Comparison of ENCODE assay signal across 8 cellular contexts in the genomic region with DNA sequence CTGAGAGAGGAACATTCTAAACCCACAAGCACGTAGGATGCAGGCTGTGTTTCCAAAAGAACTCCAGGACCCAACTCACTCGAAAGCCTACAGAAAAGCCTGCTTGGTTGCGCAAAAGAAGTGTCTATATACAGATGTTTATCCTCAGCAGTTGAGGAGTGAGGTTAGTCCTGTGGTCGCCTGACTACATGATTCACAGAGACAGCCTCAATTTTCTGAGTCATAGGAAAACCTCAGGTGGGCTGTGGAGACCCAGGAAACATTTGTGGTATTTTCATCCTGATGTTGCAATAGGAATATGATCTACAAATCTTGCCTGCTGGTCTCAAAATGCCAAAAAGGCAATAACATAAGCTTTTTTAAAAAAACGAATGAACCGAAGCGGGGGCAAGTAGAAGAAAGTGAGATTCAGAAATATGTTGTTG.
DNase-seq lines count a peak whose midpoint lies in the region; ATAC-seq lines count a peak whose summit lies in the region.

No MANE protein-coding gene starts in this region.

- POLR2A ChIA-PET in naive thymus-derived CD4-positive, alpha-beta T cell (lab: Charles Lee): no interaction called here

- peak overlapping the region; percentile 15 for H3K27ac Mint-ChIP-seq in activated T-helper 1 cell treated with anti-CD3 and anti-CD28 coated beads, Interleukin-12 subunit alpha, Interleukin-12 subunit beta, Interleukin-2, Interleukin-4 antibody, amounts not matched to agents 30 ng/mL and 10 ng/mL and 1 ng/mL, durations not matched to agents 14 hours and 24 hours and 36 hours
- H3K27ac Mint-ChIP-seq in naive thymus-derived CD4-positive, alpha-beta T cell: no peak overlapping the region

- H3K27me3 Mint-ChIP-seq in activated T-helper 1 cell treated with anti-CD3 and anti-CD28 coated beads, Interleukin-12 subunit alpha, Interleukin-12 subunit beta, Interleukin-2, Interleukin-4 antibody, amounts not matched to agents 30 ng/mL and 10 ng/mL and 1 ng/mL, durations not matched to agents 14 hours and 24 hours and 36 hours (ENCODE audit: insufficient read depth): peaks cover 44% of the 10 kb centered on the region
- peaks cover 6 to 44% (median 11%) of the 10 kb centered on the region in 5 donors for H3K27me3 Mint-ChIP-seq in naive thymus-derived CD4-positive, alpha-beta T cell

- H3K9me3 Mint-ChIP-seq in activated T-helper 1 cell treated with anti-CD3 and anti-CD28 coated beads, Interleukin-12 subunit alpha, Interleukin-12 subunit beta, Interleukin-2, Interleukin-4 antibody, amounts not matched to agents 30 ng/mL and 10 ng/mL and 1 ng/mL, durations not matched to agents 14 hours and 24 hours and 36 hours: no peaks in the 10 kb centered on the region
- H3K9me3 Mint-ChIP-seq in naive thymus-derived CD4-positive, alpha-beta T cell: peaks cover 0 to 9% (median 0%) of the 10 kb centered on the region in 11 donors

- no peaks in the 10 kb centered on the region for H3K36me3 Mint-ChIP-seq in activated T-helper 1 cell treated with anti-CD3 and anti-CD28 coated beads, Interleukin-12 subunit alpha, Interleukin-12 subunit beta, Interleukin-2, Interleukin-4 antibody, amounts not matched to agents 30 ng/mL and 10 ng/mL and 1 ng/mL, durations not matched to agents 14 hours and 24 hours and 36 hours (ENCODE audit: low read depth)
- no peaks in the 10 kb centered on the region for H3K36me3 Mint-ChIP-seq in naive thymus-derived CD4-positive, alpha-beta T cell

- CTCF ChIA-PET in naive thymus-derived CD4-positive, alpha-beta T cell (lab: Charles Lee): no interaction called here

- no peaks in the 10 kb centered on the region for H3K9me3 ChIP-seq in naive thymus-derived CD4-positive, alpha-beta T cell (ENCODE audit: control insufficient read depth in 2 of 3, low read length in 3 of 3)

- no peaks in the 10 kb centered on the region for H3K4me1 ChIP-seq in naive thymus-derived CD4-positive, alpha-beta T cell (ENCODE audit: control insufficient read depth in 2 of 2, insufficient read depth in 2 of 2, low read length in 2 of 2)

- no peaks in the 10 kb centered on the region for H3K27me3 ChIP-seq in naive thymus-derived CD4-positive, alpha-beta T cell (ENCODE audit: control insufficient read depth in 2 of 2, insufficient read depth in 2 of 2, low read length in 2 of 2)

- ATAC-seq in HG03196 (IDR thresholded peaks at IDR 0.05; ENCODE audit: unreplicated experiment) (peak; percentile 52), Right ventricle myocardium inferior (no peak), GM18520 (IDR thresholded peaks at IDR 0.05; ENCODE audit: unreplicated experiment) (no peak)
- peak; percentile 36 for ATAC-seq in naive thymus-derived CD4-positive, alpha-beta T cell

- H3K27ac ChIP-seq in naive thymus-derived CD4-positive, alpha-beta T cell (ENCODE audit: low read depth, low read length): no peak overlapping the region

- DNase-seq in GM04503 (ENCODE audit: low read depth) (peak; percentile 50), SHP77 (lab: John Stamatoyannopoulos, UW) (no peak), Right ventricle myocardium inferior (ENCODE audit: missing footprints) (no peak), SKM-1 (lab: John Stamatoyannopoulos, UW; ENCODE audit: unreplicated experiment) (no peak)
- peak; percentile 14 for DNase-seq in activated T-helper 1 cell treated with anti-CD3 and anti-CD28 coated beads, Interleukin-12 subunit alpha, Interleukin-12 subunit beta, Interleukin-2, Interleukin-4 antibody, amounts not matched to agents 30 ng/mL and 10 ng/mL and 1 ng/mL, durations not matched to agents 14 hours and 24 hours and 36 hours (ENCODE audit: low spot score)
- peak in 1 of 9 donors; percentile 35 for DNase-seq in naive thymus-derived CD4-positive, alpha-beta T cell

- H3K4me3 Mint-ChIP-seq in activated T-helper 1 cell treated with anti-CD3 and anti-CD28 coated beads, Interleukin-12 subunit alpha, Interleukin-12 subunit beta, Interleukin-2, Interleukin-4 antibody, amounts not matched to agents 30 ng/mL and 10 ng/mL and 1 ng/mL, durations not matched to agents 14 hours and 24 hours and 36 hours: peak overlapping the region; percentile 11
- peak overlapping the region in 1 of 10 donors; percentile 65 for H3K4me3 Mint-ChIP-seq in naive thymus-derived CD4-positive, alpha-beta T cell

- H3K4me1 Mint-ChIP-seq in activated T-helper 1 cell treated with anti-CD3 and anti-CD28 coated beads, Interleukin-12 subunit alpha, Interleukin-12 subunit beta, Interleukin-2, Interleukin-4 antibody, amounts not matched to agents 30 ng/mL and 10 ng/mL and 1 ng/mL, durations not matched to agents 14 hours and 24 hours and 36 hours (ENCODE audit: low read depth): peaks cover 22% of the 10 kb centered on the region
- H3K4me1 Mint-ChIP-seq in naive thymus-derived CD4-positive, alpha-beta T cell: peaks cover 0 to 12% (median 0%) of the 10 kb centered on the region in 7 donors

- intact Hi-C loops in activated T-helper 1 cell treated with anti-CD3 and anti-CD28 coated beads, Interleukin-12 subunit alpha, Interleukin-12 subunit beta, Interleukin-2, Interleukin-4 antibody, amounts not matched to agents 30 ng/mL and 10 ng/mL and 1 ng/mL, durations not matched to agents 14 hours and 24 hours and 36 hours (cut with micrococcal nuclease): loop anchor here (1.0 to 10.0 kb wide), 3 partner anchors 9 to 871 kb away; partner anchors contain the start of gene UBE2E1
- intact Hi-C loops in naive thymus-derived CD4-positive, alpha-beta T cell (cut with micrococcal nuclease): no loop called here
- intact Hi-C loops in Right ventricle myocardium inferior (cut with DNase I): no loop called here

- H3K36me3 ChIP-seq in naive thymus-derived CD4-positive, alpha-beta T cell (ENCODE audit: control insufficient read depth in 2 of 3, insufficient read depth in 3 of 3, low read length in 3 of 3): no peaks in the 10 kb centered on the region

- H3K4me3 ChIP-seq in naive thymus-derived CD4-positive, alpha-beta T cell (ENCODE audit: low read length): no peak overlapping the region

Comparison
In these comparisons a context has a peak if more than half of its experiments do, and no peak if none do; other contexts are left out.
1. DNase-seq: peak in GM04503 (single experiment) and activated T-helper 1 cell treated with anti-CD3 and anti-CD28 coated beads, Interleukin-12 subunit alpha, Interleukin-12 subunit beta, Interleukin-2, Interleukin-4 antibody, amounts not matched to agents 30 ng/mL and 10 ng/mL and 1 ng/mL, durations not matched to agents 14 hours and 24 hours and 36 hours (single experiment); none in SHP77 (0 of 2), Right ventricle myocardium inferior (single experiment) and SKM-1 (single experiment).
2. ATAC-seq: peak in HG03196 (single experiment) and naive thymus-derived CD4-positive, alpha-beta T cell (single experiment); none in Right ventricle myocardium inferior (single experiment) and GM18520 (single experiment).